ENCODE assay signal across 1 cellular context in the genomic region with DNA sequence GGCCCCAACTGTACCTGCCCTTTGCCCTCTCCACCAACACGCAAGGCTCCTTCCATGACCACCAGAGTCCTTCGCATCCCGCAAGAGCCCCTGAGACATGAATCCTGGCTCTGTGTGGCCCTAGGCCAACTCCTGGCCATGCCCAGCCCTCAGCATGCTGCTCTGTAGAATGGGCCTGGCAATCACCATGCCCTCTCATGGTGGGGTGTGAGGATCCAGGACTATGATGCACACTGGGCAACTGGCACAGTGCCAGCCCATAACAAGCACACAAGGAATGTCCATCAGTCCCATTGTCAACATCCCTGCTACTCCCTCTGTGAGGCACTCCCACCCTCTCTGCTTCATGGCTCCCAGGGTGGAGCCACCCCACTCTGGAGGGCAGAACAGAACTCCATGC.
TF ChIP-seq lines count a peak whose summit lies in the region.

No MANE protein-coding gene starts in this region.

TF ChIP-seq in K562, 482 proteins besides CTCF, POLR2A, EP300 and RAD21:
- TF ChIP-seq NFIX (CRISPR knock-in tag; IDR thresholded peaks at IDR 0.05; ENCODE audit: low read depth): peak; percentile 64
- peak; percentile 94 for TF ChIP-seq NFIC (IDR thresholded peaks at IDR 0.05)
- no peak for TF ChIP-seq RBM25 (IDR thresholded peaks at IDR 0.05; ENCODE audit: low read depth, low read length, severe bottlenecking)
